Comparison of ENCODE assay signal across 25 cellular contexts in genomic region chr1:27622828-27623227, GRCh38. TPM values are rescaled to one million over a fixed set of nuclear protein-coding genes. Genes with fewer than 3 reads are reported as not detected.
DNase-seq lines count a peak whose midpoint lies in the region; ATAC-seq, FAIRE-seq and TF ChIP-seq lines count a peak whose summit lies in the region.
"Had no signal": no experiment of that assay in that cellular context is flagged by ENCODE, and none has a peak within 500 bp of the region (broad histone marks: within the 10 kb centered on the region; RNA-seq: fewer than 3 reads in every experiment).

No MANE protein-coding gene starts in this region.

- peaks cover 39% of the 10 kb centered on the region for H3K4me1 Mint-ChIP-seq in stimulated activated memory B cell treated with anti-CD40 and anti-IgM and Interleukin-4, amounts not matched to agents 10 μg/mL and 1 μg/mL and 100 μg/mL, for 72 hours
- peaks cover 6% of the 10 kb centered on the region for H3K4me1 Mint-ChIP-seq in mesothelial cell of epicardium

- TF ChIP-seq CTCF in HL-60 (IDR thresholded peaks at IDR 0.05; ENCODE audit: insufficient read depth, low read length): no peak
- no peak for TF ChIP-seq CTCF in K562 (IDR thresholded peaks at IDR 0.05 in 2 of 3, conservative IDR thresholded peaks at IDR 0.05 in 1 of 3; ENCODE audit: insufficient read depth in 2 of 3, low read depth in 1 of 3, low read length in 3 of 3)
- TF ChIP-seq CTCF in mesothelial cell of epicardium (IDR thresholded peaks at IDR 0.05; ENCODE audit: unreplicated experiment): no peak
- TF ChIP-seq CTCF in omental fat pad (IDR thresholded peaks at IDR 0.05): no peak

- no peaks in the 10 kb centered on the region for H3K79me2 ChIP-seq in K562 (ENCODE audit: control insufficient read depth, insufficient read depth, low read length)

- no peak for TF ChIP-seq POLR2A in K562 (conservative IDR thresholded peaks at IDR 0.05)

- ATAC-seq in K562 (no peak), omental fat pad (ENCODE audit: low FRiP score) (no peak), GM19467 (IDR thresholded peaks at IDR 0.05; ENCODE audit: unreplicated experiment) (no peak)
- ATAC-seq in stimulated activated memory B cell treated with anti-CD40 and anti-IgM and Interleukin-4, amounts not matched to agents 10 μg/mL and 1 μg/mL and 100 μg/mL, for 72 hours: no peak
- ATAC-seq: gastrocnemius medialis, HepG2 had no signal

- intact Hi-C loops in K562 (cut with micrococcal nuclease): no loop called here

- H3K27ac Mint-ChIP-seq in stimulated activated memory B cell treated with anti-CD40 and anti-IgM and Interleukin-4, amounts not matched to agents 10 μg/mL and 1 μg/mL and 100 μg/mL, for 72 hours: peak overlapping the region; percentile 65
- no peak overlapping the region for H3K27ac Mint-ChIP-seq in mesothelial cell of epicardium

- H4K20me1 ChIP-seq in K562 (replicated peaks; ENCODE audit: control insufficient read depth, insufficient read depth, low read length): 0 out of 2 replicates have a peak, but pooled peaks cover 3% of the 10 kb centered on the region

- peak; percentile 35 for DNase-seq in NK-92 treated with Interleukin-12 subunit alpha and Interleukin-12 subunit beta, amount 100 ng/mL, for 24 hours (lab: John Stamatoyannopoulos, UW)
- DNase-seq in NK-92 (lab: John Stamatoyannopoulos, UW; ENCODE audit: unreplicated experiment) (no peak), HL-60 (ENCODE audit: low read depth in 1 of 2, low spot score in 1 of 2) (no peak), K562 (ENCODE audit: extremely low read depth in 1 of 4, low spot score in 3 of 4) (no peak), mesothelial cell of epicardium (ENCODE audit: low spot score in 2 of 2, unreplicated experiment in 2 of 2) (no peak), omental fat pad (ENCODE audit: low spot score) (no peak)
- DNase-seq: activated CD4-positive, alpha-beta T cell treated with anti-CD3 and anti-CD28 coated beads, Interleukin-2, amount 50 U/mL, for 48 hours; activated effector memory CD4-positive, alpha-beta T cell treated with anti-CD3 and anti-CD28 coated beads, Interleukin-2, amount 50 U/mL, for 16 hours; cerebellar nuclear complex; gastrocnemius medialis; hippocampal formation; NCI-H1048; NCI-H187; NCI-H526; Peyer's patch; SHP77 treated with DMSO at 0.1 percent for 48 hours; stimulated activated CD4-positive, alpha-beta T cell treated with anti-CD3 and anti-CD28 coated beads, Interleukin-15, amount 100 ng/mL, for 24 hours; stomach had no signal

- 27% methylated on average over 4 of the region's 4 CpGs for WGBS in K562 (ENCODE audit: insufficient coverage, low coverage, missing lambda C conversion rate)

- TF ChIP-seq EP300 in K562 (IDR thresholded peaks at IDR 0.05; ENCODE audit: low read length): no peak

- POLR2A ChIA-PET in K562 (lab: Yijun Ruan, JAX): interaction anchor here (0.6 to 2.2 kb wide), 6 partner anchors 8 to 116 kb away, joined by 3 to 7 read pairs (median 3); no protein-coding TSS in a partner anchor

- H3K36me3 ChIP-seq in K562 (ENCODE audit: control insufficient read depth, insufficient read depth, low read length): no peaks in the 10 kb centered on the region
- H3K36me3 ChIP-seq: gastrocnemius medialis, Peyer's patch, prostate gland, stomach, tibial nerve had no signal

- no peak for FAIRE-seq in K562 (lab: Jason Lieb, UNC)
- FAIRE-seq: G401.6, HepG2 had no signal

- CTCF ChIA-PET in K562 (lab: Yijun Ruan, JAX; ENCODE audit: low intra/inter-chr PET ratio): interaction anchor here (0.7 kb wide), 1 partner anchor 10 kb away, joined by 4 read pairs; no protein-coding TSS in a partner anchor

- no peaks in the 10 kb centered on the region for H3K36me3 Mint-ChIP-seq in stimulated activated memory B cell treated with anti-CD40 and anti-IgM and Interleukin-4, amounts not matched to agents 10 μg/mL and 1 μg/mL and 100 μg/mL, for 72 hours
- no peaks in the 10 kb centered on the region for H3K36me3 Mint-ChIP-seq in mesothelial cell of epicardium

- H3K9ac ChIP-seq in K562 (ENCODE audit: insufficient read depth in 1 of 2, low read depth in 2 of 2, low read length in 2 of 2): peak overlapping the region in 1 of 2 experiments; percentile 14; a peak in 1 of 4 replicates

- H3K4me3 ChIP-seq in HL-60 (replicated peaks; ENCODE audit: insufficient read depth, low read length) (no peak overlapping the region), K562 (no peak overlapping the region)
- H3K4me3 ChIP-seq: gastrocnemius medialis, Peyer's patch, prostate gland, stomach, tibial nerve had no signal

- H3K9me3 Mint-ChIP-seq in stimulated activated memory B cell treated with anti-CD40 and anti-IgM and Interleukin-4, amounts not matched to agents 10 μg/mL and 1 μg/mL and 100 μg/mL, for 72 hours: no peaks in the 10 kb centered on the region
- no peaks in the 10 kb centered on the region for H3K9me3 Mint-ChIP-seq in mesothelial cell of epicardium

- H3K9me3 ChIP-seq in K562 (replicated peaks; ENCODE audit: control insufficient read depth, insufficient read depth, low read depth, low read length): no peaks in the 10 kb centered on the region
- H3K9me3 ChIP-seq: gastrocnemius medialis, Peyer's patch, prostate gland, stomach, tibial nerve had no signal

- H2AFZ ChIP-seq in K562 (ENCODE audit: low read depth, low read length): no peak overlapping the region

- H3K4me1 ChIP-seq in K562 (replicated peaks in 1 of 2; ENCODE audit: control insufficient read depth in 2 of 2, insufficient read depth in 2 of 2, low read length in 2 of 2): peaks cover 12 to 13% of the 10 kb centered on the region in 2 experiments
- H3K4me1 ChIP-seq: prostate gland had no signal

- H3K27me3 ChIP-seq in HL-60 (ENCODE audit: insufficient read depth, poor library complexity, severe bottlenecking) (no peaks in the 10 kb centered on the region), K562 (ENCODE audit: control insufficient read depth in 2 of 2, insufficient read depth in 2 of 2, low read length in 2 of 2) (peaks cover 0 to 11% of the 10 kb centered on the region in 2 experiments; a peak in 2 of 5 replicates)
- H3K27me3 ChIP-seq: gastrocnemius medialis, Peyer's patch, stomach, tibial nerve had no signal

- H3K27me3 Mint-ChIP-seq in stimulated activated memory B cell treated with anti-CD40 and anti-IgM and Interleukin-4, amounts not matched to agents 10 μg/mL and 1 μg/mL and 100 μg/mL, for 72 hours: no peaks in the 10 kb centered on the region
- no peaks in the 10 kb centered on the region for H3K27me3 Mint-ChIP-seq in mesothelial cell of epicardium (ENCODE audit: low read depth)

- H3K4me2 ChIP-seq in K562 (ENCODE audit: insufficient read depth, low read length): no peak overlapping the region

- no peak overlapping the region for H3K4me3 Mint-ChIP-seq in stimulated activated memory B cell treated with anti-CD40 and anti-IgM and Interleukin-4, amounts not matched to agents 10 μg/mL and 1 μg/mL and 100 μg/mL, for 72 hours
- H3K4me3 Mint-ChIP-seq in mesothelial cell of epicardium: no peak overlapping the region

- BruUV-seq in K562 (replicated peaks; lab: Mats Ljungman, UMichigan): no TSS peak

- in situ Hi-C loops in K562 (cut with MboI): loop anchor here (25.0 kb wide), 1 partner anchor 511 kb away; no protein-coding TSS in a partner anchor

- TF ChIP-seq RAD21 in K562 (CRISPR knock-in tag; conservative IDR thresholded peaks at IDR 0.05 in 1 of 2, IDR thresholded peaks at IDR 0.05 in 1 of 2): no peak

- H3K9me1 ChIP-seq in K562 (ENCODE audit: control insufficient read depth, insufficient read depth, low read length): no peaks in the 10 kb centered on the region

- H3K27ac ChIP-seq in HL-60 (replicated peaks) (0 out of 2 replicates have a peak overlapping the region, but pooled peaks have one; percentile 11), K562 (ENCODE audit: extremely low read depth, low read depth, low read length) (no peak overlapping the region)
- H3K27ac ChIP-seq: 22Rv1, gastrocnemius medialis, Peyer's patch, prostate gland, stomach, tibial nerve had no signal

RNA-seq across cellular contexts. Expression of gene FGR, which starts 12.2 kb away (rescaled TPM):
- not detected in 2 replicates for total RNA-seq in K562 (2011; cell fraction: chromatin; rRNA removed; ENCODE audit: low replicate concordance)
- total RNA-seq in K562 (2011; cell fraction: nucleolus; rRNA removed): not detected in 2 replicates
- not detected in 2 replicates for total RNA-seq in K562 (2011; cell fraction: nucleoplasm; rRNA removed)
- total RNA-seq in K562 (2014; rRNA removed) (not detected in 2 replicates), K562 (2014; rRNA removed; fragmentation: Illumina TruSeq; extraction: Trizol) (not detected in 2 replicates), K562 (2015; rRNA removed; fragmentation: Illumina TruSeq; extraction: Trizol) (not detected in 2 replicates), K562 (2021) (0.11 and 0.38 TPM in 2 replicates), mesothelial cell of epicardium (0.11 to 0.53 TPM (median 0.20 TPM) in 3 replicates), omental fat pad (100 to 1,000 TPM in 2 of 4 donors, 10 to 100 TPM in 2; 18.8 to 131 (median 77.6) TPM)
- polyA plus RNA-seq in K562 (2011; rRNA removed) (0.04 TPM in 1 of 2 replicates, not detected in the other), K562 (2014; fragmentation: Illumina TruSeq; extraction: Trizol) (not detected in 2 replicates), K562 (2014; fragmentation: Nextera tagmentation; extraction: Ambion mirVana) (not detected), K562 (2014; rRNA removed) (not detected in 2 replicates)
- polyA plus RNA-seq in K562 (2011; cell fraction: cytosol; rRNA removed): 0.06 TPM in 1 of 2 replicates, not detected in the other
- 0.20 TPM in 1 of 2 replicates, not detected in the other for polyA plus RNA-seq in K562 (2011; cell fraction: nucleus; rRNA removed)
- not detected in 2 replicates for polyA plus RNA-seq in K562 (2012)
- not detected in 2 replicates for polyA minus RNA-seq in K562 (2011; rRNA and poly(A)+ RNA removed)
- polyA minus RNA-seq in K562 (2011; cell fraction: cytosol; rRNA and poly(A)+ RNA removed): not detected in 2 replicates
- not detected in 2 replicates for polyA minus RNA-seq in K562 (2011; cell fraction: nucleus; rRNA and poly(A)+ RNA removed)
- total RNA-seq: HepG2 had no signal
- polyA plus RNA-seq: HepG2 had no signal

RNA-seq across cellular contexts. Expression of gene AHDC1, which starts 18.9 kb away (rescaled TPM):
- 62.5 and 101 TPM in 2 replicates for total RNA-seq in K562 (2011; cell fraction: chromatin; rRNA removed; ENCODE audit: low replicate concordance)
- 36.7 and 38.9 TPM in 2 replicates for total RNA-seq in K562 (2011; cell fraction: nucleolus; rRNA removed)
- 49.2 and 72.8 TPM in 2 replicates for total RNA-seq in K562 (2011; cell fraction: nucleoplasm; rRNA removed)
- 7.9 and 12.5 TPM in 2 replicates for total RNA-seq in K562 (2014; rRNA removed)
- 3.6 and 4.6 TPM in 2 replicates for total RNA-seq in K562 (2014; rRNA removed; fragmentation: Illumina TruSeq; extraction: Trizol)
- total RNA-seq in K562 (2015; rRNA removed; fragmentation: Illumina TruSeq; extraction: Trizol): 4.7 and 4.8 TPM in 2 replicates
- 36.4 and 37.8 TPM in 2 replicates for total RNA-seq in K562 (2021)
- 3.1 and 4.2 TPM in 2 replicates for polyA plus RNA-seq in K562 (2011; rRNA removed)
- polyA plus RNA-seq in K562 (2011; cell fraction: cytosol; rRNA removed): 2.3 and 3.9 TPM in 2 replicates
- 13.3 and 21.8 TPM in 2 replicates for polyA plus RNA-seq in K562 (2011; cell fraction: nucleus; rRNA removed)
- 13.7 and 18.2 TPM in 2 replicates for polyA plus RNA-seq in K562 (2012)
- 5.4 and 9.5 TPM in 2 replicates for polyA plus RNA-seq in K562 (2014; fragmentation: Illumina TruSeq; extraction: Trizol)
- polyA plus RNA-seq in K562 (2014; fragmentation: Nextera tagmentation; extraction: Ambion mirVana): under 1 TPM; 0.21 to 0.59 TPM
- polyA plus RNA-seq in K562 (2014; rRNA removed): 8.5 and 9.0 TPM in 2 replicates
- 3.7 and 9.1 TPM in 2 replicates for polyA minus RNA-seq in K562 (2011; rRNA and poly(A)+ RNA removed)
- 12.2 and 15.2 TPM in 2 replicates for polyA minus RNA-seq in K562 (2011; cell fraction: cytosol; rRNA and poly(A)+ RNA removed)
- 10.6 and 11.6 TPM in 2 replicates for polyA minus RNA-seq in K562 (2011; cell fraction: nucleus; rRNA and poly(A)+ RNA removed)
- 71.4 to 73.5 TPM (median 72.1 TPM) in 3 replicates for total RNA-seq in mesothelial cell of epicardium
- 10 to 100 TPM in 1 of 4 donors, 1 to 10 TPM in 3; 7.5 to 12.9 (median 8.2) TPM for total RNA-seq in omental fat pad

RNA-seq across cellular contexts. Expression of gene IFI6, which starts 49.2 kb away (rescaled TPM):
- 0.67 TPM in 1 of 2 replicates, not detected in the other for total RNA-seq in K562 (2011; cell fraction: chromatin; rRNA removed; ENCODE audit: low replicate concordance)
- 2.6 and 3.8 TPM in 2 replicates for total RNA-seq in K562 (2011; cell fraction: nucleolus; rRNA removed)
- 1.1 and 2.4 TPM in 2 replicates for total RNA-seq in K562 (2011; cell fraction: nucleoplasm; rRNA removed)
- total RNA-seq in K562 (2014; rRNA removed) (4.5 and 4.7 TPM in 2 replicates), K562 (2014; rRNA removed; fragmentation: Illumina TruSeq; extraction: Trizol) (0.99 and 1.0 TPM in 2 replicates), K562 (2015; rRNA removed; fragmentation: Illumina TruSeq; extraction: Trizol) (1.6 and 2.2 TPM in 2 replicates), K562 (2021) (3.8 and 5.0 TPM in 2 replicates), mesothelial cell of epicardium (419 to 500 TPM (median 425 TPM) in 3 replicates), omental fat pad (10 to 100 TPM; 28.2 to 88.4 (median 69.6) TPM)
- polyA plus RNA-seq in K562 (2011; rRNA removed) (2.0 and 2.7 TPM in 2 replicates), K562 (2014; fragmentation: Illumina TruSeq; extraction: Trizol) (2.4 and 2.9 TPM in 2 replicates), K562 (2014; fragmentation: Nextera tagmentation; extraction: Ambion mirVana) (under 1 TPM; 0.17 to 0.76 TPM), K562 (2014; rRNA removed) (4.0 and 4.4 TPM in 2 replicates)
- 3.4 and 3.9 TPM in 2 replicates for polyA plus RNA-seq in K562 (2011; cell fraction: cytosol; rRNA removed)
- 0.55 and 1.0 TPM in 2 replicates for polyA plus RNA-seq in K562 (2011; cell fraction: nucleus; rRNA removed)
- 8.1 and 10.3 TPM in 2 replicates for polyA plus RNA-seq in K562 (2012)
- polyA minus RNA-seq in K562 (2011; rRNA and poly(A)+ RNA removed): 0.60 TPM in 1 of 2 replicates, not detected in the other
- polyA minus RNA-seq in K562 (2011; cell fraction: cytosol; rRNA and poly(A)+ RNA removed): 1.4 and 2.8 TPM in 2 replicates
- not detected in 2 replicates for polyA minus RNA-seq in K562 (2011; cell fraction: nucleus; rRNA and poly(A)+ RNA removed)

Comparison
In these comparisons a context has a peak if more than half of its experiments do, and no peak if none do; other contexts are left out.
1. RNA of gene FGR, which starts 12.2 kb away (total RNA-seq): 18.8 to 131 TPM in omental fat pad; 0.11 to 0.53 TPM in mesothelial cell of epicardium and 0.11 to 0.38 TPM in K562; every median in the first group is over 10 times any median in the second.
2. RNA of gene IFI6, which starts 49.2 kb away (total RNA-seq): 419 to 500 TPM in mesothelial cell of epicardium and 28.2 to 88.4 TPM in omental fat pad; 0.67 to 5.0 TPM in K562; every median in the first group is over 4 times any median in the second.